In genomic region chr11:47379317-47379716, GRCh38 we compare ENCODE assay signal across 19 cellular contexts. TPM values are rescaled to one million over a fixed set of nuclear protein-coding genes. Genes with fewer than 3 reads are reported as not detected.
DNase-seq lines count a peak whose midpoint lies in the region; ATAC-seq, FAIRE-seq and TF ChIP-seq lines count a peak whose summit lies in the region.
"Had no signal": no experiment of that assay in that cellular context is flagged by ENCODE, and none has a peak within 500 bp of the region (broad histone marks: within the 10 kb centered on the region; RNA-seq: fewer than 3 reads in every experiment).

No MANE protein-coding gene starts in this region.

- H3K4me3 ChIP-seq in BLaER1 = no peak overlapping the region
- H3K4me3 ChIP-seq in HL-60 (replicated peaks; ENCODE audit: insufficient read depth, low read length) = no peak overlapping the region
- no peak overlapping the region for H3K4me3 ChIP-seq in GM12878
- H3K4me3 ChIP-seq: SJSA1 had no signal

- CTCF ChIA-PET in GM12878 (lab: Yijun Ruan, JAX) = interaction anchor here (0.6 to 4.1 kb wide), 6 partner anchors 12 to 992 kb away, joined by 3 to 20 read pairs (median 8); partner anchors contain the start of gene SLC39A13

- H3K9ac ChIP-seq in BLaER1 = peak overlapping the region; percentile 97; the same call in 1 of the 2 replicates
- H3K9ac ChIP-seq in GM12878 (ENCODE audit: control insufficient read depth, insufficient read depth, low read length) = peak overlapping the region; percentile 85; the same call in 1 of the 2 replicates

- TF ChIP-seq RAD21 in GM12878 (IDR thresholded peaks at IDR 0.05; ENCODE audit: insufficient read depth, low read depth, low read length) = no peak

- RAD21 ChIA-PET in GM12878 (lab: Charles Lee; ENCODE audit: unreplicated experiment) = interaction anchor here (0.5 to 3.4 kb wide), 5 partner anchors 11 to 36 kb away, joined by 3 to 31 read pairs (median 5); no protein-coding TSS in a partner anchor

- H3K27me3 ChIP-seq in BLaER1 (no peaks in the 10 kb centered on the region), HL-60 (ENCODE audit: insufficient read depth, poor library complexity, severe bottlenecking) (no peaks in the 10 kb centered on the region), GM12878 (replicated peaks in 1 of 2; ENCODE audit: control insufficient read depth in 2 of 2, insufficient read depth in 2 of 2, low read length in 1 of 2) (no peaks in the 10 kb centered on the region)
- H3K27me3 ChIP-seq: BE2C, SJSA1 had no signal

- POLR2A ChIA-PET in GM12878 (lab: Charles Lee) = interaction anchor here (0.6 to 5.0 kb wide), 5 partner anchors 12 to 785 kb away, joined by 3 to 94 read pairs (median 4); no protein-coding TSS in a partner anchor

- intact Hi-C loops in GM12878 (cut with micrococcal nuclease; ENCODE audit: unreplicated experiment) = loop anchor here (5.0 to 10.0 kb wide), 3 partner anchors 73 to 475 kb away; partner anchors contain the start of gene FNBP4

- SMC1A ChIA-PET in GM12878 (lab: Charles Lee; ENCODE audit: uncharacterized antibody, unreplicated experiment) = interaction anchor here (1.2 to 3.7 kb wide), 4 partner anchors 9 to 28 kb away, joined by 4 to 36 read pairs (median 13); no protein-coding TSS in a partner anchor

- FAIRE-seq in GM12878 (lab: Jason Lieb, UNC) = no peak

- TF ChIP-seq POLR2A in GM12878 (IDR thresholded peaks at IDR 0.05; ENCODE audit: low read depth, low read length) = no peak

- no peak for TF ChIP-seq EP300 in GM12878 (IDR thresholded peaks at IDR 0.05; ENCODE audit: borderline replicate concordance in 1 of 2, control insufficient read depth in 1 of 2, low read depth in 2 of 2, low read length in 2 of 2)

- no peak overlapping the region for H2AFZ ChIP-seq in GM12878 (ENCODE audit: control insufficient read depth, low read depth, low read length)

- H3K4me2 ChIP-seq in BLaER1 (peak overlapping the region; percentile 100), GM12878 (ENCODE audit: control insufficient read depth, insufficient read depth) (peak overlapping the region; percentile 89)

- TF ChIP-seq CTCF in HL-60 (IDR thresholded peaks at IDR 0.05; ENCODE audit: insufficient read depth, low read length) = no peak
- TF ChIP-seq CTCF in GM12878 (IDR thresholded peaks at IDR 0.05 in 2 of 3, conservative IDR thresholded peaks at IDR 0.05 in 1 of 3; ENCODE audit: control insufficient read depth in 2 of 3, extremely low read depth in 1 of 3, insufficient read depth in 1 of 3, low read depth in 3 of 3, low read length in 3 of 3) = no peak

- in situ Hi-C loops in GM12878 (cut with MboI) = no loop called here

- H3K36me3 ChIP-seq in BLaER1 = peaks cover 15% of the 10 kb centered on the region
- peaks cover 2 to 3% of the 10 kb centered on the region in 2 experiments; a peak in 3 of 4 replicates for H3K36me3 ChIP-seq in GM12878 (ENCODE audit: control insufficient read depth in 2 of 2, insufficient read depth in 2 of 2, low read length in 1 of 2)
- H3K36me3 ChIP-seq: BE2C, SJSA1 had no signal

- H3K4me1 ChIP-seq in BLaER1 (peaks cover 58% of the 10 kb centered on the region), GM12878 (ENCODE audit: control insufficient read depth, insufficient read depth, low read length) (peaks cover 19% of the 10 kb centered on the region)
- H3K4me1 ChIP-seq: BE2C had no signal

- ATAC-seq in GM12878 (no peak), HG03175 (IDR thresholded peaks at IDR 0.05; ENCODE audit: unreplicated experiment) (no peak)
- ATAC-seq: CD8-positive, alpha-beta T cell; Panc1; T-helper 17 cell had no signal

- peaks cover 36% of the 10 kb centered on the region for H3K79me2 ChIP-seq in GM12878 (ENCODE audit: control insufficient read depth, insufficient read depth, low read length)

- peak overlapping the region; percentile 99 for H3K27ac ChIP-seq in BLaER1
- peak overlapping the region; percentile 100 for H3K27ac ChIP-seq in HL-60 (replicated peaks)
- H3K27ac ChIP-seq in GM12878 (ENCODE audit: control insufficient read depth, insufficient read depth) = peak overlapping the region; percentile 93
- H3K27ac ChIP-seq: SJSA1 had no signal

- 98% methylated on average over 2 of the region's 2 CpGs for WGBS in GM12878 (ENCODE audit: insufficient coverage, insufficient replicate concordance, low lambda C conversion rate, missing lambda C conversion rate)

- H3K9me3 ChIP-seq in BLaER1 = no peaks in the 10 kb centered on the region
- H3K9me3 ChIP-seq in GM12878 (replicated peaks; ENCODE audit: control insufficient read depth, insufficient read depth, low read length) = no peaks in the 10 kb centered on the region
- H3K9me3 ChIP-seq: BE2C, SJSA1 had no signal

- no TSS peak for BruUV-seq in GM12878 (replicated peaks; lab: Mats Ljungman, UMichigan)

- H4K20me1 ChIP-seq in BLaER1 (peaks cover 18% of the 10 kb centered on the region; the same call in 1 of the 2 replicates), GM12878 (ENCODE audit: control insufficient read depth, insufficient read depth) (no peaks in the 10 kb centered on the region)

- DNase-seq in HL-60 (ENCODE audit: low read depth in 1 of 2, low spot score in 1 of 2) (no peak), GM12878 (ENCODE audit: low read depth, low spot score) (no peak)
- no peak for DNase-seq in activated CD4-positive, alpha-beta T cell treated with anti-CD3 and anti-CD28 coated beads, Interleukin-2, amount 50 U/mL, for 1 hour
- DNase-seq in activated CD4-positive, CD25-positive, alpha-beta regulatory T cell (lab: John Stamatoyannopoulos, UW) = no peak
- DNase-seq: BE2C; Calu3; CD8-positive, alpha-beta T cell; EL; H7; KG1; NCI-H1436 treated with DMSO at 0.1 percent for 48 hours; NCI-H2029; NCI-H526; T-helper 17 cell had no signal

RNA-seq across cellular contexts. Expression of gene SPI1, which starts 1.0 kb away (rescaled TPM):
- 8.7 and 10.3 TPM in 2 replicates for total RNA-seq in GM12878 (2013; cell fraction: nucleolus; rRNA removed)
- total RNA-seq in GM12878 (2014; rRNA removed) (19.9 and 25.9 TPM in 2 replicates), GM12878 (2014; rRNA removed; fragmentation: Illumina TruSeq; extraction: Trizol) (5.9 and 6.5 TPM in 2 replicates), GM12878 (2021) (29.5 and 31.1 TPM in 2 replicates)
- polyA plus RNA-seq in GM12878 (2011; ENCODE audit: low read depth) = 7.3 TPM
- polyA plus RNA-seq in GM12878 (2011; rRNA removed) (3.6 and 10.2 TPM in 2 replicates), GM12878 (2014; fragmentation: Illumina TruSeq; extraction: Trizol) (1.3 and 8.8 TPM in 2 replicates), GM12878 (2014; fragmentation: Nextera tagmentation; extraction: Ambion mirVana) (under 1 TPM; 0.05 to 0.08 TPM), GM12878 (2014; rRNA removed) (24.5 and 30.2 TPM in 2 replicates), GM12878 (2016; fragmentation: Nextera tagmentation; extraction: Ambion mirVana) (10 to 100 TPM in 1 of 2 experiments, 1 to 10 TPM in 1; 9.2 to 15.0 TPM)
- 13.4 and 15.8 TPM in 2 replicates for polyA plus RNA-seq in GM12878 (2011; cell fraction: cytosol; rRNA removed)
- polyA plus RNA-seq in GM12878 (2011; cell fraction: nucleus; rRNA removed) = 13.8 and 20.3 TPM in 2 replicates
- polyA plus RNA-seq in GM12878 (2012) = 26.5 and 28.6 TPM in 2 replicates
- 9.1 and 16.5 TPM in 2 replicates for polyA minus RNA-seq in GM12878 (2011; rRNA and poly(A)+ RNA removed)
- polyA minus RNA-seq in GM12878 (2011; cell fraction: cytosol; rRNA and poly(A)+ RNA removed) = 7.7 and 13.2 TPM in 2 replicates
- 4.6 and 9.6 TPM in 2 replicates for polyA minus RNA-seq in GM12878 (2011; cell fraction: nucleus; rRNA and poly(A)+ RNA removed)
- total RNA-seq: A172, Calu3, SJSA1 had no signal

RNA-seq across cellular contexts. Expression of gene MYBPC3, which starts 26.8 kb away (rescaled TPM):
- total RNA-seq in GM12878 (2013; cell fraction: nucleolus; rRNA removed) = not detected in 2 replicates
- total RNA-seq in GM12878 (2014; rRNA removed) (0.05 TPM in 1 of 2 replicates, not detected in the other), GM12878 (2014; rRNA removed; fragmentation: Illumina TruSeq; extraction: Trizol) (not detected in 2 replicates), GM12878 (2021) (not detected in 2 replicates)
- polyA plus RNA-seq in GM12878 (2011; ENCODE audit: low read depth) = not detected
- polyA plus RNA-seq in GM12878 (2011; rRNA removed) (0.03 TPM in 1 of 2 replicates, not detected in the other), GM12878 (2014; fragmentation: Illumina TruSeq; extraction: Trizol) (0.03 TPM in 1 of 2 replicates, not detected in the other), GM12878 (2014; fragmentation: Nextera tagmentation; extraction: Ambion mirVana) (not detected), GM12878 (2014; rRNA removed) (0.06 TPM in 1 of 2 replicates, not detected in the other), GM12878 (2016; fragmentation: Nextera tagmentation; extraction: Ambion mirVana) (under 1 TPM in 1 of 2 experiments, not detected in 1; 0.08 TPM)
- polyA plus RNA-seq in GM12878 (2011; cell fraction: cytosol; rRNA removed) = 0.05 and 0.06 TPM in 2 replicates
- 0.16 and 0.30 TPM in 2 replicates for polyA plus RNA-seq in GM12878 (2011; cell fraction: nucleus; rRNA removed)
- 0.04 and 0.08 TPM in 2 replicates for polyA plus RNA-seq in GM12878 (2012)
- polyA minus RNA-seq in GM12878 (2011; rRNA and poly(A)+ RNA removed) = 0.05 TPM in 1 of 2 replicates, not detected in the other
- not detected in 2 replicates for polyA minus RNA-seq in GM12878 (2011; cell fraction: cytosol; rRNA and poly(A)+ RNA removed)
- polyA minus RNA-seq in GM12878 (2011; cell fraction: nucleus; rRNA and poly(A)+ RNA removed) = not detected in 2 replicates
- total RNA-seq: A172; Calu3; CD8-positive, alpha-beta T cell; H7; SJSA1 had no signal

RNA-seq across cellular contexts. Expression of gene SLC39A13, which starts 29.1 kb away (rescaled TPM):
- 7.2 and 9.7 TPM in 2 replicates for total RNA-seq in GM12878 (2013; cell fraction: nucleolus; rRNA removed)
- total RNA-seq in GM12878 (2014; rRNA removed) = 11.3 and 14.5 TPM in 2 replicates
- 3.3 and 3.6 TPM in 2 replicates for total RNA-seq in GM12878 (2014; rRNA removed; fragmentation: Illumina TruSeq; extraction: Trizol)
- 14.5 and 15.0 TPM in 2 replicates for total RNA-seq in GM12878 (2021)
- polyA plus RNA-seq in GM12878 (2011; ENCODE audit: low read depth) = 3.5 TPM
- polyA plus RNA-seq in GM12878 (2011; rRNA removed) = 2.0 and 4.2 TPM in 2 replicates
- polyA plus RNA-seq in GM12878 (2011; cell fraction: cytosol; rRNA removed) = 6.3 and 12.0 TPM in 2 replicates
- 51.1 and 51.6 TPM in 2 replicates for polyA plus RNA-seq in GM12878 (2011; cell fraction: nucleus; rRNA removed)
- 11.0 and 11.1 TPM in 2 replicates for polyA plus RNA-seq in GM12878 (2012)
- polyA plus RNA-seq in GM12878 (2014; fragmentation: Illumina TruSeq; extraction: Trizol) = 2.1 and 3.2 TPM in 2 replicates
- polyA plus RNA-seq in GM12878 (2014; fragmentation: Nextera tagmentation; extraction: Ambion mirVana) = under 1 TPM; 0.23 to 0.60 TPM
- polyA plus RNA-seq in GM12878 (2014; rRNA removed) = 19.8 and 20.4 TPM in 2 replicates
- 1 to 10 TPM; 8.4 to 8.9 TPM for polyA plus RNA-seq in GM12878 (2016; fragmentation: Nextera tagmentation; extraction: Ambion mirVana)
- 2.6 and 4.5 TPM in 2 replicates for polyA minus RNA-seq in GM12878 (2011; rRNA and poly(A)+ RNA removed)
- 2.3 and 2.4 TPM in 2 replicates for polyA minus RNA-seq in GM12878 (2011; cell fraction: cytosol; rRNA and poly(A)+ RNA removed)
- 4.6 and 7.7 TPM in 2 replicates for polyA minus RNA-seq in GM12878 (2011; cell fraction: nucleus; rRNA and poly(A)+ RNA removed)

RNA-seq across cellular contexts. Expression of gene PSMC3, which starts 46.9 kb away (rescaled TPM):
- total RNA-seq in GM12878 (2013; cell fraction: nucleolus; rRNA removed) = 43.7 and 52.4 TPM in 2 replicates
- total RNA-seq in GM12878 (2014; rRNA removed) (112 and 114 TPM in 2 replicates), GM12878 (2014; rRNA removed; fragmentation: Illumina TruSeq; extraction: Trizol) (180 and 181 TPM in 2 replicates), GM12878 (2021) (144 and 157 TPM in 2 replicates)
- polyA plus RNA-seq in GM12878 (2011; ENCODE audit: low read depth) = 116 TPM
- polyA plus RNA-seq in GM12878 (2011; rRNA removed) (143 and 159 TPM in 2 replicates), GM12878 (2014; fragmentation: Illumina TruSeq; extraction: Trizol) (245 and 283 TPM in 2 replicates), GM12878 (2014; fragmentation: Nextera tagmentation; extraction: Ambion mirVana) (10 to 100 TPM; 39.5 to 54.3 TPM), GM12878 (2014; rRNA removed) (153 TPM in 2 replicates), GM12878 (2016; fragmentation: Nextera tagmentation; extraction: Ambion mirVana) (100 to 1,000 TPM; 256 to 289 TPM)
- polyA plus RNA-seq in GM12878 (2011; cell fraction: cytosol; rRNA removed) = 118 and 142 TPM in 2 replicates
- polyA plus RNA-seq in GM12878 (2011; cell fraction: nucleus; rRNA removed) = 78.3 and 128 TPM in 2 replicates
- polyA plus RNA-seq in GM12878 (2012) = 90.1 and 134 TPM in 2 replicates
- polyA minus RNA-seq in GM12878 (2011; rRNA and poly(A)+ RNA removed) = 89.2 and 147 TPM in 2 replicates
- polyA minus RNA-seq in GM12878 (2011; cell fraction: cytosol; rRNA and poly(A)+ RNA removed) = 26.3 and 35.2 TPM in 2 replicates
- polyA minus RNA-seq in GM12878 (2011; cell fraction: nucleus; rRNA and poly(A)+ RNA removed) = 29.3 and 50.7 TPM in 2 replicates
